Comparison of ENCODE assay signal across 2 cellular contexts in the genomic region with DNA sequence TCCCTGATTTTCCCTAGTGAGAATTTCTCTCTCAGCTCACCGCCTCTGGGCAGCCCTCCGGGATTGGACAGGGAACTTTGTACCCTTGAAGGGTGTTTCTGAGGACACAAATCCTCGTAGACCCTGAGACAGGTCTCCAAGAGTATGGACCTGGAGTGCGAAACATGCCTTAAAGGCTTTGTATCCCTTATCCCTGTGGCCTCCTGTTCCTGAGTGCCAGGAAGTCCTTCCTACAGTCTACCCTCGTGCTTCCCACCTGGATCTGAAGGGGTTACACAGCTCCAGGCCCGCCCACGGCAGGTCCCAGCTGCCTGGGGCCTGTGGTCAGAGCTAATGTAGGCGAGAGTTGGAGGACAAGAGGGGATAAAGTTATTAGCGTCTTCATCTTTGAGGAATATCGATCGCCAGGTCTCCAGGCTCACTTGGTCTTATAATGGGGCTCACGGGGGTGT.
TF ChIP-seq lines count a peak whose summit lies in the region.

No MANE protein-coding gene starts in this region.

TF ChIP-seq in A549, 52 proteins besides CTCF, POLR2A, EP300 and RAD21:
- TF ChIP-seq, protein P1, sequence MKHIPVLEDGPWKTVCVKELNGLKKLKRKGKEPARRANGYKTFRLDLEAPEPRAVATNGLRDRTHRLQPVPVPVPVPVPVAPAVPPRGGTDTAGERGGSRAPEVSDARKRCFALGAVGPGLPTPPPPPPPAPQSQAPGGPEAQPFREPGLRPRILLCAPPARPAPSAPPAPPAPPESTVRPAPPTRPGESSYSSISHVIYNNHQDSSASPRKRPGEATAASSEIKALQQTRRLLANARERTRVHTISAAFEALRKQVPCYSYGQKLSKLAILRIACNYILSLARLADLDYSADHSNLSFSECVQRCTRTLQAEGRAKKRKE (CRISPR knock-in tag; IDR thresholded peaks at IDR 0.05; ENCODE audit: low read depth) = no peak
- TF ChIP-seq ZFP36 (IDR thresholded peaks at IDR 0.05; ENCODE audit: borderline replicate concordance, partially characterized antibody) = peak; percentile 90
- no peak for TF ChIP-seq CEBPB (IDR thresholded peaks at IDR 0.05)
- no peak for TF ChIP-seq MYC (IDR thresholded peaks at IDR 0.05; ENCODE audit: borderline replicate concordance, low read length)
- no peak for TF ChIP-seq POLR2AphosphoS2 (conservative IDR thresholded peaks at IDR 0.05; ENCODE audit: low read length)
TF ChIP-seq in A549: peak in this region for 1.

TF ChIP-seq in HEK293, 187 proteins besides CTCF, POLR2A, EP300 and RAD21:
- no peak for TF ChIP-seq ZNF560 (tag by site-specific recombination; IDR thresholded peaks at IDR 0.05; ENCODE audit: borderline replicate concordance)
- TF ChIP-seq, protein P2, sequence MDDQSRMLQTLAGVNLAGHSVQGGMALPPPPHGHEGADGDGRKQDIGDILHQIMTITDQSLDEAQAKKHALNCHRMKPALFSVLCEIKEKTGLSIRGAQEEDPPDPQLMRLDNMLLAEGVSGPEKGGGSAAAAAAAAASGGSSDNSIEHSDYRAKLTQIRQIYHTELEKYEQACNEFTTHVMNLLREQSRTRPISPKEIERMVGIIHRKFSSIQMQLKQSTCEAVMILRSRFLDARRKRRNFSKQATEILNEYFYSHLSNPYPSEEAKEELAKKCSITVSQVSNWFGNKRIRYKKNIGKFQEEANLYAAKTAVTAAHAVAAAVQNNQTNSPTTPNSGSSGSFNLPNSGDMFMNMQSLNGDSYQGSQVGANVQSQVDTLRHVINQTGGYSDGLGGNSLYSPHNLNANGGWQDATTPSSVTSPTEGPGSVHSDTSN (CRISPR knock-in tag; IDR thresholded peaks at IDR 0.05) = no peak
- TF ChIP-seq EGR2 (tag by site-specific recombination; IDR thresholded peaks at IDR 0.05; ENCODE audit: low read depth) = peak; percentile 72
- peak; percentile 71 for TF ChIP-seq ZFHX2 (tag by site-specific recombination; conservative IDR thresholded peaks at IDR 0.05)
- TF ChIP-seq ZBTB20 (tag by site-specific recombination; IDR thresholded peaks at IDR 0.05) = no peak
- TF ChIP-seq ZNF426 (tag by site-specific recombination; IDR thresholded peaks at IDR 0.05) = no peak
